Comparison of ENCODE assay signal across 1 cellular context in the genomic region with DNA sequence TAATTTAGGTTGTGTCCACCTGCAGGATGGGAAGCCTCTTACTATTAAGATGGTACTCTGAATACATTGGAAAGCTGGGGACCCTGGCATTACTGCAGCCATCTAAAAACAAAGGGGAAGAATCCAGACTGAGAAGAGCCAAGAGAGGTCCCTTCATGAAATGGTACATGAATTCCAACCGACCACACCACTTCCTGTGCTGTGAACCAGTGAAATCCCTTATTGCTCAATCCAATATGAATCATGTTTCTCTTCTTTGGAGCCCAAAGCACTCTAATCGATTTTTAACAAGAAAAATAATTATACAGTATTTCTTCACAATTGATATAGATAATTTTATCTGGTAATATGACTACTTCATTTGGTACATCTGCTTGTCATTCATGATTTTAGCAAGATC.
TF ChIP-seq lines count a peak whose summit lies in the region.

No MANE protein-coding gene starts in this region.

TF ChIP-seq in HepG2, 621 proteins besides CTCF, POLR2A, EP300 and RAD21 (continued from another document):
- peak; percentile 90 for TF ChIP-seq ZNF142 (CRISPR knock-in tag; IDR thresholded peaks at IDR 0.05)
- TF ChIP-seq ZNF225 (CRISPR knock-in tag; IDR thresholded peaks at IDR 0.05) = no peak
